ENCODE assay signal across 16 cellular contexts in genomic region chr1:161499099-161500078, GRCh38. TPM values are rescaled to one million over a fixed set of nuclear protein-coding genes. Genes with fewer than 3 reads are reported as not detected.
DNase-seq lines count a peak whose midpoint lies in the region; ATAC-seq and TF ChIP-seq lines count a peak whose summit lies in the region.
"Had no signal": no experiment of that assay in that cellular context is flagged by ENCODE, and none has a peak within 500 bp of the region (broad histone marks: within the 10 kb centered on the region; RNA-seq: fewer than 3 reads in every experiment).

No MANE protein-coding gene starts in this region.

- peaks cover 23% of the 10 kb centered on the region for H3K4me1 ChIP-seq in lower lobe of right lung
- H3K4me1 ChIP-seq: stomach had no signal

- no peaks in the 10 kb centered on the region for H3K9me3 ChIP-seq in lower lobe of right lung
- H3K9me3 ChIP-seq: stomach had no signal

- H3K4me3 ChIP-seq in cardiac fibroblast (replicated peaks in 1 of 2; ENCODE audit: low read depth in 2 of 2, low read length in 2 of 2), result no peak overlapping the region
- H3K4me3 ChIP-seq in lower lobe of right lung, result no peak overlapping the region
- H3K4me3 ChIP-seq: stomach had no signal

- peak overlapping the region; percentile 67 for H3K27ac ChIP-seq in lower lobe of right lung

- peaks cover 0 to 1% (median 0%) of the 10 kb centered on the region in 3 donors for H3K27me3 Mint-ChIP-seq in CD14-positive monocyte (ENCODE audit: low read depth in 3 of 3)

- H3K27me3 ChIP-seq in lower lobe of right lung (ENCODE audit: low read depth), result no peaks in the 10 kb centered on the region

- no peaks in the 10 kb centered on the region for H3K36me3 Mint-ChIP-seq in CD14-positive monocyte
- H3K36me3 Mint-ChIP-seq: immature natural killer cell had no signal

- H3K36me3 ChIP-seq in lower lobe of right lung, result no peaks in the 10 kb centered on the region
- H3K36me3 ChIP-seq: stomach had no signal

- in situ Hi-C loops in KBM-7 (cut with MboI; ENCODE audit: low pct_unique_long_range_greater_than_20kb, low sequenced_read_pairs), result no loop called here

- no peak for DNase-seq in CD14-positive monocyte (ENCODE audit: low spot score)
- peak; percentile 71 for DNase-seq in KBM-7
- DNase-seq in cardiac fibroblast (ENCODE audit: low read depth in 2 of 2), result peak; percentile 29 to 37
- no peak for DNase-seq in lower lobe of right lung
- no peak for DNase-seq in NCI-H2196 (lab: John Stamatoyannopoulos, UW; ENCODE audit: unreplicated experiment)
- no peak for DNase-seq in NCI-H69 (lab: John Stamatoyannopoulos, UW)
- DNase-seq in NCI-H510A (lab: John Stamatoyannopoulos, UW), result no peak
- DNase-seq: cortex of kidney, immature natural killer cell, IMR-90, NCI-H1694 treated with DMSO at 0.1 percent for 48 hours, NCI-H748 treated with DMSO at 0.1 percent for 48 hours, stomach had no signal

- no peak for TF ChIP-seq CTCF in CD14-positive monocyte (IDR thresholded peaks at IDR 0.05)
- no peak for TF ChIP-seq CTCF in cardiac fibroblast (IDR thresholded peaks at IDR 0.05; ENCODE audit: low read depth, low read length)
- TF ChIP-seq CTCF in lower lobe of right lung (IDR thresholded peaks at IDR 0.05), result no peak

- peaks cover 37% of the 10 kb centered on the region for H3K4me1 Mint-ChIP-seq in CD14-positive monocyte

- peak overlapping the region; percentile 34 to 77 for H3K4me3 Mint-ChIP-seq in CD14-positive monocyte

- no peaks in the 10 kb centered on the region for H3K9me3 Mint-ChIP-seq in CD14-positive monocyte
- H3K9me3 Mint-ChIP-seq: immature natural killer cell had no signal

- H3K27ac Mint-ChIP-seq in CD14-positive monocyte, result peak overlapping the region; percentile 74 to 89 (median 83)

- intact Hi-C loops in CD14-positive monocyte (cut with micrococcal nuclease), result no loop called here
- intact Hi-C loops in lower lobe of right lung (cut with DNase I), result no loop called here

- ATAC-seq in lower lobe of right lung (peak; percentile 79 to 90), GM21515 (IDR thresholded peaks at IDR 0.05; ENCODE audit: unreplicated experiment) (no peak)
- ATAC-seq: activated CD4-positive, CD25-positive, alpha-beta regulatory T cell treated with anti-CD3 and anti-CD28 coated beads, Interleukin-2, amount 50 U/mL, for 24 hours had no signal

RNA-seq across cellular contexts. Expression of gene FCGR2A, which starts 5.9 kb away (rescaled TPM):
- 100 to 1,000 TPM; 281 to 588 TPM for polyA plus RNA-seq in CD14-positive monocyte
- total RNA-seq in lower lobe of right lung, result 223 TPM

RNA-seq across cellular contexts. Expression of gene HSPA6, which starts 25.0 kb away (rescaled TPM):
- polyA plus RNA-seq in CD14-positive monocyte, result 10 to 100 TPM in 1 of 2 donors, 1 to 10 TPM in 1; 3.4 to 19.3 TPM
- total RNA-seq in lower lobe of right lung, result 13.0 TPM

RNA-seq across cellular contexts. Expression of gene FCGR3A, which starts 50.2 kb away (rescaled TPM):
- 100 to 1,000 TPM in 1 of 2 donors, 10 to 100 TPM in 1; 35.9 to 131 TPM for polyA plus RNA-seq in CD14-positive monocyte
- 323 TPM for total RNA-seq in lower lobe of right lung
- total RNA-seq: IMR-90 had no signal
- polyA plus RNA-seq: BJ, IMR-90 had no signal

Comparison
In these comparisons a context has a peak if more than half of its experiments do, and no peak if none do; other contexts are left out.
1. DNase-seq: peak in KBM-7 (single experiment) and cardiac fibroblast (2 of 2); none in CD14-positive monocyte (single experiment), lower lobe of right lung (single experiment), NCI-H2196 (single experiment), NCI-H69 (single experiment) and NCI-H510A (single experiment).